Comparison of ENCODE assay signal across 8 cellular contexts in the genomic region with DNA sequence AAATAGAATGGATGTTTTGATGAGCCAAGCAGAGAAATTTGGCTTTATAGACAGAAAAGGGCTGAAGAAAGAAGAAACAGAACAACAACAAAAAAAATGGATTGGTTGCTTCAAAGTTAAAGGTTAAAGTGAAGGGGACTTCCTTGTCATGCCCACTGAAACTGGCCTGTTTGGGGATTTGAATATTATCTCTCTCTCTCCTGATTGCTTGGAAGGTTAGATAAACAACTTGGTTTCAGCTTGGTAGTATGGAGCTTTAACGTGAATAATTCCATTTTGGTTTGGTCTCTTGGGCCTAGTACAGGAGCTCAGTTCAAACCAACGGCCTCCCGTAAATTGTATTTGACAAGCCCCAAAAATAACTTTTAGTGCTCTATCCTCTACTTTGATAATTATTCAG.
DNase-seq lines count a peak whose midpoint lies in the region; ATAC-seq and TF ChIP-seq lines count a peak whose summit lies in the region.

No MANE protein-coding gene starts in this region.

- TF ChIP-seq RAD21 in SK-N-SH (IDR thresholded peaks at IDR 0.05; ENCODE audit: low read length): no peak

- DNase-seq in heart left ventricle (no peak), right cardiac atrium (no peak), NAMALWA (ENCODE audit: low spot score) (peak; percentile 69), SK-N-SH (no peak), NOMO-1 treated with dmso at 0.1 percent for 144 hours (lab: John Stamatoyannopoulos, UW; ENCODE audit: unreplicated experiment) (no peak)
- DNase-seq in activated CD8-positive, alpha-beta memory T cell treated with anti-CD3 and anti-CD28 coated beads for 24 hours: no peak

- H3K79me2 ChIP-seq in SK-N-SH (ENCODE audit: insufficient read depth): no peaks in the 10 kb centered on the region

- H3K9me2 ChIP-seq in SK-N-SH: no peaks in the 10 kb centered on the region

- no peak for TF ChIP-seq POLR2A in heart left ventricle (IDR thresholded peaks at IDR 0.05)
- no peak for TF ChIP-seq POLR2A in gastroesophageal sphincter (IDR thresholded peaks at IDR 0.05)

- H3K4me1 ChIP-seq in heart left ventricle (peaks cover 0 to 90% (median 17%) of the 10 kb centered on the region in 12 donors), right cardiac atrium (ENCODE audit: control insufficient read depth, insufficient read depth, low read length) (peaks cover 4% of the 10 kb centered on the region), gastroesophageal sphincter (peaks cover 0 to 59% (median 21%) of the 10 kb centered on the region in 3 donors), urinary bladder (ENCODE audit: insufficient read depth) (peaks cover 3% of the 10 kb centered on the region), SK-N-SH (ENCODE audit: control insufficient read depth in 1 of 2, insufficient read depth in 2 of 2, low read depth in 1 of 2, low read length in 1 of 2) (peaks cover under 1 to 7% of the 10 kb centered on the region in 2 experiments; a peak in 3 of 4 replicates)

- ATAC-seq in heart left ventricle: no peak
- no peak for ATAC-seq in right cardiac atrium
- no peak for ATAC-seq in gastroesophageal sphincter

- intact Hi-C loops in heart left ventricle (cut with DNase I) (no loop called here), right cardiac atrium (cut with DNase I) (no loop called here)

- TF ChIP-seq CTCF in heart left ventricle (IDR thresholded peaks at IDR 0.05) (no peak), gastroesophageal sphincter (IDR thresholded peaks at IDR 0.05) (no peak), SK-N-SH (IDR thresholded peaks at IDR 0.05) (no peak)

- H3K4me2 ChIP-seq in SK-N-SH: no peak overlapping the region

- POLR2A ChIA-PET in SK-N-SH (lab: Yijun Ruan, JAX): no interaction called here

- H3K27ac ChIP-seq in heart left ventricle (peak overlapping the region in 9 of 12 donors; percentile 11 to 92 (median 48)), right cardiac atrium (ENCODE audit: low read length) (no peak overlapping the region), gastroesophageal sphincter (peak overlapping the region; percentile 69 to 99 (median 86)), urinary bladder (ENCODE audit: low read depth) (peak overlapping the region; percentile 38), SK-N-SH (ENCODE audit: low read depth in 2 of 2, low read length in 1 of 2) (no peak overlapping the region)

- H3K27me3 ChIP-seq in heart left ventricle (no peaks in the 10 kb centered on the region), right cardiac atrium (ENCODE audit: control insufficient read depth, insufficient read depth) (no peaks in the 10 kb centered on the region), gastroesophageal sphincter (no peaks in the 10 kb centered on the region), SK-N-SH (ENCODE audit: insufficient read depth) (no peaks in the 10 kb centered on the region)

- WGBS in heart left ventricle, 4 donors: 60 to 78% (median 69%) methylated on average over 3 of the region's 3 CpGs
- WGBS in right cardiac atrium: 64% methylated on average over 3 of the region's 3 CpGs
- WGBS in gastroesophageal sphincter (ENCODE audit: low coverage in 1 of 2), 2 donors: 31 to 38% methylated on average over 3 of the region's 3 CpGs
- 48% methylated on average over 3 of the region's 3 CpGs for WGBS in urinary bladder
- WGBS in SK-N-SH (ENCODE audit: low lambda C conversion rate): 88% methylated on average over 3 of the region's 3 CpGs

- no peaks in the 10 kb centered on the region for H4K20me1 ChIP-seq in SK-N-SH (ENCODE audit: insufficient read depth)

- peaks cover 7% of the 10 kb centered on the region for H3F3A ChIP-seq in SK-N-SH (replicated peaks; ENCODE audit: insufficient read depth)

- H3K9me3 ChIP-seq in heart left ventricle (peaks cover 0 to 7% (median 0%) of the 10 kb centered on the region in 12 donors), right cardiac atrium (ENCODE audit: control insufficient read depth, low read length) (no peaks in the 10 kb centered on the region), gastroesophageal sphincter (no peaks in the 10 kb centered on the region), SK-N-SH (no peaks in the 10 kb centered on the region)

- no peak overlapping the region; the same call in 1 of the 2 replicates for H2AFZ ChIP-seq in SK-N-SH (ENCODE audit: low read depth)

- no peak overlapping the region for H3K9ac ChIP-seq in SK-N-SH

- CTCF ChIA-PET in SK-N-SH (lab: Yijun Ruan, JAX): interaction anchor here (1.5 to 1.7 kb wide), 2 partner anchors 15 to 246 kb away, joined by 4 to 6 read pairs; no protein-coding TSS in a partner anchor

- no peaks in the 10 kb centered on the region for H3K36me3 ChIP-seq in heart left ventricle
- no peaks in the 10 kb centered on the region for H3K36me3 ChIP-seq in gastroesophageal sphincter
- no peaks in the 10 kb centered on the region for H3K36me3 ChIP-seq in urinary bladder (ENCODE audit: insufficient read depth)
- H3K36me3 ChIP-seq in SK-N-SH (replicated peaks in 1 of 2; ENCODE audit: control insufficient read depth in 1 of 2, insufficient read depth in 2 of 2, low read length in 1 of 2): no peaks in the 10 kb centered on the region

- H3K4me3 ChIP-seq in heart left ventricle (peak overlapping the region in 1 of 12 donors; percentile 37), right cardiac atrium (ENCODE audit: low read length) (no peak overlapping the region), gastroesophageal sphincter (no peak overlapping the region), urinary bladder (ENCODE audit: low read depth, low read length) (no peak overlapping the region), SK-N-SH (ENCODE audit: low read depth in 2 of 2, low read length in 1 of 2) (no peak overlapping the region)

- TF ChIP-seq EP300 in gastroesophageal sphincter (IDR thresholded peaks at IDR 0.05) (no peak), SK-N-SH (IDR thresholded peaks at IDR 0.05; ENCODE audit: borderline replicate concordance in 1 of 2, low read depth in 1 of 2, low read length in 1 of 2) (no peak)

TF ChIP-seq in SK-N-SH, 30 proteins besides CTCF, POLR2A, EP300 and RAD21:
- TF ChIP-seq, protein P1, sequence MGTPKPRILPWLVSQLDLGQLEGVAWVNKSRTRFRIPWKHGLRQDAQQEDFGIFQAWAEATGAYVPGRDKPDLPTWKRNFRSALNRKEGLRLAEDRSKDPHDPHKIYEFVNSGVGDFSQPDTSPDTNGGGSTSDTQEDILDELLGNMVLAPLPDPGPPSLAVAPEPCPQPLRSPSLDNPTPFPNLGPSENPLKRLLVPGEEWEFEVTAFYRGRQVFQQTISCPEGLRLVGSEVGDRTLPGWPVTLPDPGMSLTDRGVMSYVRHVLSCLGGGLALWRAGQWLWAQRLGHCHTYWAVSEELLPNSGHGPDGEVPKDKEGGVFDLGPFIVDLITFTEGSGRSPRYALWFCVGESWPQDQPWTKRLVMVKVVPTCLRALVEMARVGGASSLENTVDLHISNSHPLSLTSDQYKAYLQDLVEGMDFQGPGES (IDR thresholded peaks at IDR 0.05; ENCODE audit: low read depth, low read length): no peak
- TF ChIP-seq NFIC (IDR thresholded peaks at IDR 0.05; ENCODE audit: borderline replicate concordance) (no peak), RXRA (IDR thresholded peaks at IDR 0.05; ENCODE audit: borderline replicate concordance, low read depth) (no peak), NRF1 (IDR thresholded peaks at IDR 0.05; ENCODE audit: low read depth, low read length) (no peak), TEAD4 (IDR thresholded peaks at IDR 0.05; ENCODE audit: borderline replicate concordance, insufficient read depth) (no peak), MXI1 (IDR thresholded peaks at IDR 0.05; ENCODE audit: low read depth, low read length) (no peak), FOXM1 (IDR thresholded peaks at IDR 0.05; ENCODE audit: low read depth) (no peak), MEF2A (IDR thresholded peaks at IDR 0.05; ENCODE audit: borderline replicate concordance, low read depth) (no peak), JUND (IDR thresholded peaks at IDR 0.05) (no peak), SMC3 (IDR thresholded peaks at IDR 0.05; ENCODE audit: low read depth, low read length) (no peak), YY1 (IDR thresholded peaks at IDR 0.05; ENCODE audit: low read depth) (no peak), FOSL2 (IDR thresholded peaks at IDR 0.05; ENCODE audit: borderline replicate concordance, low read depth) (no peak), EZH2phosphoT487 (IDR thresholded peaks at IDR 0.05; ENCODE audit: borderline replicate concordance, low read depth) (no peak), GATA2 (CRISPR knock-in tag; IDR thresholded peaks at IDR 0.05) (no peak), CHD2 (IDR thresholded peaks at IDR 0.05; ENCODE audit: low read length, partially characterized antibody) (no peak), GABPA (IDR thresholded peaks at IDR 0.05; ENCODE audit: low read depth) (no peak), TCF12 (IDR thresholded peaks at IDR 0.05) (no peak)
- TF ChIP-seq, protein P2, sequence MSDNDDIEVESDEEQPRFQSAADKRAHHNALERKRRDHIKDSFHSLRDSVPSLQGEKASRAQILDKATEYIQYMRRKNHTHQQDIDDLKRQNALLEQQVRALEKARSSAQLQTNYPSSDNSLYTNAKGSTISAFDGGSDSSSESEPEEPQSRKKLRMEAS (IDR thresholded peaks at IDR 0.05; ENCODE audit: low read depth): no peak
- TF ChIP-seq, protein P3, sequence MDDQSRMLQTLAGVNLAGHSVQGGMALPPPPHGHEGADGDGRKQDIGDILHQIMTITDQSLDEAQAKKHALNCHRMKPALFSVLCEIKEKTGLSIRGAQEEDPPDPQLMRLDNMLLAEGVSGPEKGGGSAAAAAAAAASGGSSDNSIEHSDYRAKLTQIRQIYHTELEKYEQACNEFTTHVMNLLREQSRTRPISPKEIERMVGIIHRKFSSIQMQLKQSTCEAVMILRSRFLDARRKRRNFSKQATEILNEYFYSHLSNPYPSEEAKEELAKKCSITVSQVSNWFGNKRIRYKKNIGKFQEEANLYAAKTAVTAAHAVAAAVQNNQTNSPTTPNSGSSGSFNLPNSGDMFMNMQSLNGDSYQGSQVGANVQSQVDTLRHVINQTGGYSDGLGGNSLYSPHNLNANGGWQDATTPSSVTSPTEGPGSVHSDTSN (IDR thresholded peaks at IDR 0.05): no peak
TF ChIP-seq in SK-N-SH: peak in this region for 0.

Comparison
In these comparisons a context has a peak if more than half of its experiments do, and no peak if none do; other contexts are left out.
1. H3K27ac ChIP-seq: peak in heart left ventricle (9 of 12), gastroesophageal sphincter (4 of 4) and urinary bladder (single experiment); none in right cardiac atrium (single experiment) and SK-N-SH (0 of 2).